Comparison of ENCODE assay signal across 8 cellular contexts in genomic region chr1:32991819-32992488, GRCh38. TPM values are rescaled to one million over a fixed set of nuclear protein-coding genes. Genes with fewer than 3 reads are reported as not detected.
DNase-seq lines count a peak whose midpoint lies in the region; ATAC-seq and TF ChIP-seq lines count a peak whose summit lies in the region.

No MANE protein-coding gene starts in this region.

- H3K9me3 Mint-ChIP-seq in activated B cell treated with CpG ODN at 0.5 μM for 24 hours (no peaks in the 10 kb centered on the region), naive B cell (peaks cover 0 to 1% (median 0%) of the 10 kb centered on the region in 7 donors)

- POLR2A ChIA-PET in activated B cell treated with CpG ODN at 0.5 μM for 24 hours (lab: Charles Lee): interaction anchor here (0.8 to 5.2 kb wide), 12 partner anchors 7 to 190 kb away, joined by 3 to 109 read pairs (median 11); partner anchors contain the start of genes AZIN2, RNF19B and TRIM62

- ATAC-seq in GM18498 (IDR thresholded peaks at IDR 0.05; ENCODE audit: unreplicated experiment): peak; percentile 33
- ATAC-seq in GM21786 (IDR thresholded peaks at IDR 0.05; ENCODE audit: unreplicated experiment): peak; percentile 26
- no peak for ATAC-seq in activated B cell treated with CpG ODN at 0.5 μM for 24 hours (ENCODE audit: low read depth)
- ATAC-seq in naive B cell (ENCODE audit: low read depth in 2 of 2): peak; percentile 32

- H3K4me3 Mint-ChIP-seq in activated B cell treated with CpG ODN at 0.5 μM for 24 hours (peak overlapping the region; percentile 76), naive B cell (peak overlapping the region; percentile 40 to 89 (median 84))

- H3K27ac Mint-ChIP-seq in activated B cell treated with CpG ODN at 0.5 μM for 24 hours (peak overlapping the region; percentile 97), naive B cell (peak overlapping the region; percentile 88 to 99 (median 94))

- H3K36me3 Mint-ChIP-seq in activated B cell treated with CpG ODN at 0.5 μM for 24 hours (ENCODE audit: low read depth) (no peaks in the 10 kb centered on the region), naive B cell (no peaks in the 10 kb centered on the region)

- H3K4me1 Mint-ChIP-seq in activated B cell treated with CpG ODN at 0.5 μM for 24 hours (peaks cover 59% of the 10 kb centered on the region), naive B cell (peaks cover 46 to 59% (median 59%) of the 10 kb centered on the region in 3 donors)

- CTCF ChIA-PET in activated B cell treated with CpG ODN at 0.5 μM for 24 hours (lab: Charles Lee): interaction anchor here (1.0 to 2.9 kb wide), 6 partner anchors 9 to 59 kb away, joined by 4 to 12 read pairs (median 8); partner anchors contain the start of gene RNF19B

- no peak for TF ChIP-seq CTCF in activated B cell treated with CpG ODN at 0.5 μM for 24 hours (IDR thresholded peaks at IDR 0.05)

- no peaks in the 10 kb centered on the region for H3K27me3 Mint-ChIP-seq in activated B cell treated with CpG ODN at 0.5 μM for 24 hours
- H3K27me3 Mint-ChIP-seq in naive B cell: no peaks in the 10 kb centered on the region

- intact Hi-C loops in activated B cell treated with CpG ODN at 0.5 μM for 24 hours (cut with micrococcal nuclease): loop anchor here (1.0 to 5.0 kb wide), 4 partner anchors 11 to 175 kb away; partner anchors contain the start of genes RNF19B, S100PBP and YARS1

- DNase-seq in activated B cell treated with CpG ODN at 0.5 μM for 24 hours (no peak), naive B cell (no peak), NCI-H446 treated with DMSO at 0.1 percent for 48 hours (lab: John Stamatoyannopoulos, UW) (no peak), midbrain (lab: John Stamatoyannopoulos, UW) (no peak), iPS-NIHi7 (ENCODE audit: extremely low spot score) (no peak), AG08395 (ENCODE audit: low spot score) (no peak)

RNA-seq across cellular contexts. Expression of gene RNF19B, which starts 27.3 kb away (rescaled TPM):
- 22.7 and 23.6 TPM in 2 replicates for total RNA-seq in activated B cell treated with CpG ODN at 0.5 μM for 24 hours
- 1 to 10 TPM; 1.0 to 2.8 (median 1.9) TPM for polyA plus RNA-seq in naive B cell (ENCODE audit: low read depth in 6 of 6)

RNA-seq across cellular contexts. Expression of gene AK2, which starts 44.7 kb away (rescaled TPM):
- 156 and 162 TPM in 2 replicates for total RNA-seq in activated B cell treated with CpG ODN at 0.5 μM for 24 hours
- polyA plus RNA-seq in naive B cell (ENCODE audit: low read depth in 6 of 6): 100 to 1,000 TPM; 107 to 151 (median 134) TPM
